ENCODE assay signal across 10 cellular contexts in genomic region chr1:164071288-164071687, GRCh38.
"Had no signal": no experiment of that assay in that cellular context is flagged by ENCODE, and none has a peak within 500 bp of the region (broad histone marks: within the 10 kb centered on the region; RNA-seq: fewer than 3 reads in every experiment).

No MANE protein-coding gene starts in this region.

- DNase-seq: H9, HCEC 1CT, HFFc6, KG1 had no signal

- H2AFZ ChIP-seq: GM23338 had no signal

- ATAC-seq: GM23338, HepG2 had no signal

- H3K27ac ChIP-seq: HL-60 had no signal

- H3K27ac Mint-ChIP-seq: GM23338, H9, HFFc6, IgD-negative memory B cell had no signal

- FAIRE-seq: H1, H54, HepG2 had no signal

- H3K4me3 ChIP-seq: GM23338 had no signal

- H3K4me1 Mint-ChIP-seq: GM23338, H9, IgD-negative memory B cell had no signal

- H3K27me3 Mint-ChIP-seq: IgD-negative memory B cell had no signal

- H3K4me2 ChIP-seq: GM23338 had no signal

- H3K4me3 Mint-ChIP-seq: GM23338, H9, HFFc6, IgD-negative memory B cell had no signal
